ENCODE assay signal across 8 cellular contexts in genomic region chr1:150575518-150576366, GRCh38. TPM values are rescaled to one million over a fixed set of nuclear protein-coding genes. Genes with fewer than 3 reads are reported as not detected.
DNase-seq lines count a peak whose midpoint lies in the region; ATAC-seq and TF ChIP-seq lines count a peak whose summit lies in the region.

No MANE protein-coding gene starts in this region.

- H3K36me3 Mint-ChIP-seq in chondrocyte (ENCODE audit: low read depth): peaks cover 60% of the 10 kb centered on the region
- peaks cover 27 to 74% (median 67%) of the 10 kb centered on the region in 5 donors for H3K36me3 Mint-ChIP-seq in naive thymus-derived CD4-positive, alpha-beta T cell

- H3K4me1 Mint-ChIP-seq in chondrocyte (ENCODE audit: low read depth): peaks cover 70% of the 10 kb centered on the region
- H3K4me1 Mint-ChIP-seq in naive thymus-derived CD4-positive, alpha-beta T cell: peaks cover 27 to 59% (median 43%) of the 10 kb centered on the region in 7 donors

- no peak for ATAC-seq in naive thymus-derived CD4-positive, alpha-beta T cell
- no peak for ATAC-seq in HG03139 (IDR thresholded peaks at IDR 0.05; ENCODE audit: unreplicated experiment)

- peaks cover 93% of the 10 kb centered on the region for H3K79me2 ChIP-seq in Loucy (ENCODE audit: insufficient read depth, low read length)

- H3K27me3 Mint-ChIP-seq in chondrocyte (ENCODE audit: low read depth): no peaks in the 10 kb centered on the region
- peaks cover 0 to 7% (median 0%) of the 10 kb centered on the region in 5 donors for H3K27me3 Mint-ChIP-seq in naive thymus-derived CD4-positive, alpha-beta T cell

- peak overlapping the region; percentile 97 for H3K27ac Mint-ChIP-seq in chondrocyte (ENCODE audit: unreplicated experiment)
- peak overlapping the region; percentile 94 to 99 (median 97) for H3K27ac Mint-ChIP-seq in naive thymus-derived CD4-positive, alpha-beta T cell

- no peaks in the 10 kb centered on the region for H3F3A ChIP-seq in Loucy (ENCODE audit: low read depth)

- H3K4me2 ChIP-seq in Loucy (ENCODE audit: low read depth, low read length, poor library complexity, severe bottlenecking): peak overlapping the region; percentile 99

- H3K36me3 ChIP-seq in Loucy (ENCODE audit: insufficient read depth, low read length): peaks cover 52% of the 10 kb centered on the region
- peaks cover 40 to 63% (median 52%) of the 10 kb centered on the region in 3 experiments for H3K36me3 ChIP-seq in naive thymus-derived CD4-positive, alpha-beta T cell (ENCODE audit: control insufficient read depth in 2 of 3, insufficient read depth in 3 of 3, low read length in 3 of 3)

- no peaks in the 10 kb centered on the region for H3K9me3 Mint-ChIP-seq in chondrocyte (ENCODE audit: low read depth)
- peaks cover 0 to 9% (median 0%) of the 10 kb centered on the region in 11 donors for H3K9me3 Mint-ChIP-seq in naive thymus-derived CD4-positive, alpha-beta T cell

- H3K4me1 ChIP-seq in Loucy (ENCODE audit: insufficient read depth, low read length, poor library complexity, severe bottlenecking): peaks cover 49% of the 10 kb centered on the region
- peaks cover 31 to 45% of the 10 kb centered on the region in 2 donors for H3K4me1 ChIP-seq in naive thymus-derived CD4-positive, alpha-beta T cell (ENCODE audit: control insufficient read depth in 2 of 2, insufficient read depth in 2 of 2, low read length in 2 of 2)

- POLR2A ChIA-PET in naive thymus-derived CD4-positive, alpha-beta T cell (lab: Charles Lee): interaction anchor here (0.6 to 18.9 kb wide), 10 partner anchors 10 to 1329 kb away, joined by 3 to 1237 read pairs (median 4); partner anchors contain the start of genes ENSA and GOLPH3L

- peaks cover 16% of the 10 kb centered on the region for H3K27me3 ChIP-seq in Loucy (ENCODE audit: insufficient read depth, low read length, poor library complexity, severe bottlenecking)
- H3K27me3 ChIP-seq in naive thymus-derived CD4-positive, alpha-beta T cell (ENCODE audit: control insufficient read depth in 2 of 2, insufficient read depth in 2 of 2, low read length in 2 of 2): no peaks in the 10 kb centered on the region

- H4K20me1 ChIP-seq in Loucy (ENCODE audit: insufficient read depth, low read length, poor library complexity, severe bottlenecking): peaks cover 75% of the 10 kb centered on the region

- TF ChIP-seq CTCF in C4-2B (conservative IDR thresholded peaks at IDR 0.05): no peak
- no peak for TF ChIP-seq CTCF in Loucy (conservative IDR thresholded peaks at IDR 0.05; ENCODE audit: low read length)
- no peak for TF ChIP-seq CTCF in chondrocyte (IDR thresholded peaks at IDR 0.05)

- peak overlapping the region; percentile 92 for H3K4me3 Mint-ChIP-seq in chondrocyte (ENCODE audit: unreplicated experiment)
- H3K4me3 Mint-ChIP-seq in naive thymus-derived CD4-positive, alpha-beta T cell: peak overlapping the region; percentile 92 to 99 (median 95)

- H3K9me3 ChIP-seq in Loucy (ENCODE audit: insufficient read depth, low read depth, low read length): no peaks in the 10 kb centered on the region
- no peaks in the 10 kb centered on the region for H3K9me3 ChIP-seq in naive thymus-derived CD4-positive, alpha-beta T cell (ENCODE audit: control insufficient read depth in 2 of 3, low read length in 3 of 3)

- no peak for DNase-seq in chondrocyte (ENCODE audit: low spot score)
- no peak for DNase-seq in naive thymus-derived CD4-positive, alpha-beta T cell
- no peak for DNase-seq in NCI-H2171 (lab: John Stamatoyannopoulos, UW)
- no peak for DNase-seq in stimulated activated CD4-positive, alpha-beta T cell treated with anti-CD3 and anti-CD28 coated beads, Interleukin-15, amount 100 ng/mL, for 24 hours
- no peak for DNase-seq in HCEC 1CT

- peak overlapping the region; percentile 27; the same call in 1 of the 2 replicates for H3K27ac ChIP-seq in C4-2B
- peak overlapping the region; percentile 97 for H3K27ac ChIP-seq in naive thymus-derived CD4-positive, alpha-beta T cell (ENCODE audit: low read depth, low read length)

- no peak overlapping the region for H2AFZ ChIP-seq in Loucy (ENCODE audit: low read length)

- H3K9me2 ChIP-seq in Loucy (replicated peaks; ENCODE audit: low read depth, low read length): no peaks in the 10 kb centered on the region

- intact Hi-C loops in naive thymus-derived CD4-positive, alpha-beta T cell (cut with micrococcal nuclease): loop anchor here (1.0 kb wide), 2 partner anchors 7 to 8 kb away; no protein-coding TSS in a partner anchor

- H3K4me3 ChIP-seq in Loucy (ENCODE audit: low read length, poor library complexity, severe bottlenecking): peak overlapping the region; percentile 97
- H3K4me3 ChIP-seq in naive thymus-derived CD4-positive, alpha-beta T cell (ENCODE audit: low read length): peak overlapping the region; percentile 95

- peak overlapping the region; percentile 97 for H3K9ac ChIP-seq in Loucy (ENCODE audit: low read depth, low read length, poor library complexity, severe bottlenecking)

- CTCF ChIA-PET in naive thymus-derived CD4-positive, alpha-beta T cell (lab: Charles Lee): interaction anchor here (1.2 to 17.1 kb wide), 4 partner anchors 13 to 54 kb away, joined by 3 to 300 read pairs (median 4); partner anchors contain the start of gene ENSA

RNA-seq across cellular contexts. Expression of gene MCL1, which starts 3.7 kb away (rescaled TPM):
- 211 to 264 TPM (median 255 TPM) in 3 replicates for total RNA-seq in chondrocyte
- total RNA-seq in naive thymus-derived CD4-positive, alpha-beta T cell: 1,000 to 10,000 TPM in 1 of 5 experiments, 100 to 1,000 TPM in 4; 302 to 1,400 (median 377) TPM
- 100 to 1,000 TPM; 171 to 172 TPM for polyA plus RNA-seq in naive thymus-derived CD4-positive, alpha-beta T cell

RNA-seq across cellular contexts. Expression of gene ADAMTSL4, which starts 26.5 kb away (rescaled TPM):
- total RNA-seq in chondrocyte: 3.6 to 5.7 TPM (median 5.1 TPM) in 3 replicates
- 10 to 100 TPM in 1 of 5 experiments, 1 to 10 TPM in 1, under 1 TPM in 3; 0.49 to 27.7 (median 0.79) TPM for total RNA-seq in naive thymus-derived CD4-positive, alpha-beta T cell
- under 1 TPM; 0.14 to 0.25 TPM for polyA plus RNA-seq in naive thymus-derived CD4-positive, alpha-beta T cell

RNA-seq across cellular contexts. Expression of gene ENSA, which starts 53.7 kb away (rescaled TPM):
- total RNA-seq in chondrocyte: 85.5 to 125 TPM (median 85.7 TPM) in 3 replicates
- total RNA-seq in naive thymus-derived CD4-positive, alpha-beta T cell: 100 to 1,000 TPM in 4 of 5 experiments, 10 to 100 TPM in 1; 97.2 to 178 (median 157) TPM
- polyA plus RNA-seq in naive thymus-derived CD4-positive, alpha-beta T cell: 10 to 100 TPM; 59.4 to 60.0 TPM
